13 cellular contexts compared by ENCODE assay signal in the genomic region with DNA sequence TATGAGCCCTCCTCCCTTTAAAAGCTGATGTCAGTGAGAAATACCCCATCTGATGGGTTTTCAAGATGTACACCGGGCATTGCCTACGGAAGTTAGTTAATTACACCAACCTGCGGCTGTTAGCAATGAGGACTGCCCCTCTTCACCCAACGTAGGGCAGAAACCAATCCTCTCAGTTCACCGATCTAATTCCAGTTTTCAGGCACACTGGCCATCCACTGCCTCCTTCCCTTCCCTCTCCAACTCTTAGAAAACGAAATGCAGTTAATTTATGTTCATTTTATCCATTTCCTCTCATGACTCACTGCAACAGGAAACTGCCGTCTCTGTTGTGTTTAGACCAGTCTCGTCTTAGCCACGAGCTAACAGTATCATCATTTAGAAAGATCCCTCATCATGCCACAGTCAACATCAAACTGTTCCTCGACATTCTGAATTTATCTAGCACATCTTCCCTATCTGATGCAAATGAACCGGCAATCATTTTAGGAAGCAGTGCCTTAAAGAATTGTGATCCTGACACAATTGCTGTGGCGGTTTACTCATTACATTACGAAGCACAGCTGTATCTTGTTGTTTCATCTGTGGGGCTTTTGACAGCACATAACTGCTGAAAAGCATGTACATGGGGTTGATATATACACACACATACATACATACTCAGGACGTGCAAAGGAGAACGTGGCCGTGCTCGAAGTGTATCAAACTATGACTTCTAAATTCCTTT.
DNase-seq lines count a peak whose midpoint lies in the region; ATAC-seq and TF ChIP-seq lines count a peak whose summit lies in the region.
"Had no signal": no experiment of that assay in that cellular context is flagged by ENCODE, and none has a peak within 500 bp of the region (broad histone marks: within the 10 kb centered on the region; RNA-seq: fewer than 3 reads in every experiment).

No MANE protein-coding gene starts in this region.

- H3K27me3 ChIP-seq in neural progenitor cell (no peaks in the 10 kb centered on the region), right cardiac atrium (ENCODE audit: control insufficient read depth, insufficient read depth) (no peaks in the 10 kb centered on the region), MM.1S (replicated peaks; ENCODE audit: insufficient read depth, low read length) (no peaks in the 10 kb centered on the region)

- H3K4me3 Mint-ChIP-seq in neural progenitor cell = no peak overlapping the region

- WGBS in right cardiac atrium = 55% methylated on average over 17 of the region's 17 CpGs

- H3K4me3 ChIP-seq in neural progenitor cell (no peak overlapping the region), right cardiac atrium (ENCODE audit: low read length) (no peak overlapping the region), MM.1S (ENCODE audit: low read length) (no peak overlapping the region)

- H3K27me3 Mint-ChIP-seq in neural progenitor cell (ENCODE audit: insufficient read depth, low read depth) = peaks cover under 1% of the 10 kb centered on the region

- H3K4me1 ChIP-seq in neural progenitor cell = peaks cover 85% of the 10 kb centered on the region
- H3K4me1 ChIP-seq in right cardiac atrium (ENCODE audit: control insufficient read depth, insufficient read depth, low read length) = no peaks in the 10 kb centered on the region
- H3K4me1 ChIP-seq in MM.1S (ENCODE audit: low read length) = no peaks in the 10 kb centered on the region

- H3K79me2 ChIP-seq in neural progenitor cell (ENCODE audit: low read depth) = peaks cover 100% of the 10 kb centered on the region
- H3K79me2 ChIP-seq in MM.1S (ENCODE audit: low read length) = no peaks in the 10 kb centered on the region

- DNase-seq in NOMO-1 treated with DMSO at 0.1 percent for 48 hours (lab: John Stamatoyannopoulos, UW; ENCODE audit: unreplicated experiment) = peak; percentile 8
- no peak for DNase-seq in NOMO-1 treated with dmso at 0.1 percent for 144 hours (lab: John Stamatoyannopoulos, UW; ENCODE audit: unreplicated experiment)
- peak; percentile 76 for DNase-seq in NCI-H69 (lab: John Stamatoyannopoulos, UW)
- peak; percentile 86 for DNase-seq in dermis blood vessel endothelial cell
- no peak for DNase-seq in neural progenitor cell (ENCODE audit: low spot score)
- DNase-seq in right cardiac atrium = no peak
- DNase-seq in MM.1S = no peak
- no peak for DNase-seq in DMS79 (lab: John Stamatoyannopoulos, UW)
- DNase-seq: amygdala; stimulated activated CD4-positive, alpha-beta T cell treated with anti-CD3 and anti-CD28 coated beads, Interleukin-12 subunit alpha, Interleukin-12 subunit beta, amount 100 ng/mL, for 4 hours; stimulated activated naive CD8-positive, alpha-beta T cell treated with anti-CD3 and anti-CD28 coated beads, Interleukin-15, Interleukin-2, amounts not matched to agents 100 U/mL and 50 U/mL, for 24 hours had no signal

- intact Hi-C loops in right cardiac atrium (cut with DNase I) = no loop called here

- peaks cover 100% of the 10 kb centered on the region for H4K20me1 ChIP-seq in neural progenitor cell (ENCODE audit: low read depth)
- no peaks in the 10 kb centered on the region for H4K20me1 ChIP-seq in MM.1S (ENCODE audit: insufficient read depth, low read length)

- H3F3A ChIP-seq in neural progenitor cell (ENCODE audit: low read depth) (peaks cover 43% of the 10 kb centered on the region), MM.1S (ENCODE audit: insufficient read depth, low read length) (no peaks in the 10 kb centered on the region)

- peak overlapping the region; percentile 70 for H3K27ac Mint-ChIP-seq in neural progenitor cell

- no peaks in the 10 kb centered on the region for H3K9me3 Mint-ChIP-seq in neural progenitor cell

- H3K4me1 Mint-ChIP-seq in neural progenitor cell = peaks cover 78% of the 10 kb centered on the region

- no peak overlapping the region for H2AFZ ChIP-seq in neural progenitor cell (replicated peaks)
- H2AFZ ChIP-seq in MM.1S (ENCODE audit: low read length) = no peak overlapping the region

- ATAC-seq in right cardiac atrium = no peak
- ATAC-seq: Panc1; stimulated activated naive CD8-positive, alpha-beta T cell treated with anti-CD3 and anti-CD28 coated beads, Interleukin-15, Interleukin-2, amounts not matched to agents 100 U/mL and 50 U/mL, for 24 hours had no signal

- no peak for TF ChIP-seq CTCF in neural progenitor cell (IDR thresholded peaks at IDR 0.05)
- TF ChIP-seq CTCF in MM.1S (IDR thresholded peaks at IDR 0.05; ENCODE audit: low read length) = no peak

- H3K9ac ChIP-seq in neural progenitor cell = no peak overlapping the region
- H3K9ac ChIP-seq in MM.1S (ENCODE audit: low read length) = no peak overlapping the region
- H3K9ac ChIP-seq: KMS-11 had no signal

- H3K36me3 Mint-ChIP-seq in neural progenitor cell = peaks cover 16% of the 10 kb centered on the region

- peak overlapping the region; percentile 32 for H3K4me2 ChIP-seq in neural progenitor cell
- H3K4me2 ChIP-seq in MM.1S (ENCODE audit: low read depth, low read length) = no peak overlapping the region
- H3K4me2 ChIP-seq: KMS-11 had no signal

- no peaks in the 10 kb centered on the region for H3K9me2 ChIP-seq in MM.1S (replicated peaks; ENCODE audit: insufficient read depth, low read length)

- H3K27ac ChIP-seq in neural progenitor cell = peak overlapping the region; percentile 78
- H3K27ac ChIP-seq in right cardiac atrium (ENCODE audit: low read length) = no peak overlapping the region
- H3K27ac ChIP-seq in MM.1S (ENCODE audit: low read length) = no peak overlapping the region
- H3K27ac ChIP-seq: KMS-11 had no signal

- no peaks in the 10 kb centered on the region for H3K9me3 ChIP-seq in neural progenitor cell (ENCODE audit: low read depth)
- H3K9me3 ChIP-seq in right cardiac atrium (ENCODE audit: control insufficient read depth, low read length) = no peaks in the 10 kb centered on the region
- no peaks in the 10 kb centered on the region for H3K9me3 ChIP-seq in MM.1S (replicated peaks; ENCODE audit: insufficient read depth, low read length)

- H3K36me3 ChIP-seq in neural progenitor cell = no peaks in the 10 kb centered on the region
- H3K36me3 ChIP-seq in MM.1S (replicated peaks; ENCODE audit: insufficient read depth, low read length) = no peaks in the 10 kb centered on the region

Comparison
In these comparisons a context has a peak if more than half of its experiments do, and no peak if none do; other contexts are left out.
1. DNase-seq: peak in NOMO-1 treated with DMSO at 0.1 percent for 48 hours (single experiment), NCI-H69 (single experiment) and dermis blood vessel endothelial cell (single experiment); none in NOMO-1 treated with dmso at 0.1 percent for 144 hours (single experiment), neural progenitor cell (single experiment), right cardiac atrium (0 of 3), MM.1S (single experiment) and DMS79 (single experiment).